ENCODE assay signal across 17 cellular contexts in the genomic region with DNA sequence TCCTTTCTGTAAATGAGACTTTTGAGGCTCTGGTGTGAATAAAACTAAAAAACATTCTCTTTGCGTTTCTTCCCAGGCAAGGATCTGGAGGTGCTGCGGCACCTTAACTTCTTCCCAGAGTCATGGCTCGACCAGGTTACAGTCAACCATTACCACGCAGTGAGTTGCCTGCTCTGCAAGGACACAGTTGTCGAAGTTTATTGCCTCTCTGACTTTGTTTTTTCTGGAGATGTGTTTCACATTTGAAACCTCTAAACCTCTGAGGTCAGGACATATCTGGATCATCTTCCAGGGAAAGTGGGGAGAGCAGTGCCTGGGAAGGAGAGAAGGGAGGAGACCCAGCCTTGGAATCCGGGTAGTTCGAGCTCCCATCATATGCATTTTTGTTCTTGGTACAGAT. TPM values are rescaled to one million over a fixed set of nuclear protein-coding genes. Genes with fewer than 3 reads are reported as not detected.
DNase-seq lines count a peak whose midpoint lies in the region; ATAC-seq and TF ChIP-seq lines count a peak whose summit lies in the region.
"Had no signal": no experiment of that assay in that cellular context is flagged by ENCODE, and none has a peak within 500 bp of the region (broad histone marks: within the 10 kb centered on the region; RNA-seq: fewer than 3 reads in every experiment).

No MANE protein-coding gene starts in this region.

- POLR2A ChIA-PET in T-cell (lab: Charles Lee), result interaction anchor here in 1 of 2 donors (0.5 kb wide), 1 partner anchor 111 kb away, joined by 3 read pairs; no protein-coding TSS in a partner anchor

- H3K4me1 ChIP-seq in hepatocyte (ENCODE audit: insufficient read depth), result no peaks in the 10 kb centered on the region
- no peaks in the 10 kb centered on the region for H3K4me1 ChIP-seq in neural progenitor cell
- H3K4me1 ChIP-seq in adrenal gland (replicated peaks in 1 of 2), result no peaks in the 10 kb centered on the region

- H3K9ac ChIP-seq in neural progenitor cell, result no peak overlapping the region
- H3K9ac ChIP-seq: KMS-11 had no signal

- TF ChIP-seq POLR2A in adrenal gland (IDR thresholded peaks at IDR 0.05), result no peak

- H3K4me2 ChIP-seq in hepatocyte (peak overlapping the region; percentile 45), neural progenitor cell (no peak overlapping the region)
- H3K4me2 ChIP-seq: KMS-11, PC-9 had no signal

- H4K20me1 ChIP-seq in hepatocyte (ENCODE audit: insufficient read depth, poor library complexity, severe bottlenecking) (no peaks in the 10 kb centered on the region), neural progenitor cell (ENCODE audit: low read depth) (no peaks in the 10 kb centered on the region)

- H3F3A ChIP-seq in neural progenitor cell (ENCODE audit: low read depth), result no peaks in the 10 kb centered on the region

- H3K27me3 ChIP-seq in hepatocyte, result no peaks in the 10 kb centered on the region
- no peaks in the 10 kb centered on the region for H3K27me3 ChIP-seq in neural progenitor cell
- peaks cover 14% of the 10 kb centered on the region for H3K27me3 ChIP-seq in adrenal gland

- H3K36me3 Mint-ChIP-seq in neural progenitor cell (no peaks in the 10 kb centered on the region), T-cell (no peaks in the 10 kb centered on the region)
- H3K36me3 Mint-ChIP-seq: CD4-positive, CD25-positive, alpha-beta regulatory T cell had no signal

- 79% methylated on average over 7 of the region's 7 CpGs for WGBS in hepatocyte (ENCODE audit: low lambda C conversion rate, missing lambda C conversion rate)
- WGBS in adrenal gland, 4 donors, result 64 to 69% (median 67%) methylated on average over 7 of the region's 7 CpGs

- intact Hi-C loops in adrenal gland (cut with DNase I), result no loop called here

- H2AFZ ChIP-seq in hepatocyte (peak overlapping the region; percentile 29), neural progenitor cell (replicated peaks) (no peak overlapping the region)
- H2AFZ ChIP-seq: PC-9 had no signal

- TF ChIP-seq CTCF in hepatocyte (IDR thresholded peaks at IDR 0.05; ENCODE audit: poor library complexity), result no peak
- TF ChIP-seq CTCF in neural progenitor cell (IDR thresholded peaks at IDR 0.05), result no peak
- TF ChIP-seq CTCF in adrenal gland (IDR thresholded peaks at IDR 0.05), result no peak

- no peak overlapping the region for H3K4me3 ChIP-seq in hepatocyte
- no peak overlapping the region for H3K4me3 ChIP-seq in neural progenitor cell
- no peak overlapping the region for H3K4me3 ChIP-seq in adrenal gland
- H3K4me3 ChIP-seq: PC-9 had no signal

- peak overlapping the region; percentile 92 for H3K27ac ChIP-seq in angular gyrus (ENCODE audit: low read depth, low read length)
- peak overlapping the region; percentile 53 for H3K27ac ChIP-seq in hepatocyte
- H3K27ac ChIP-seq in neural progenitor cell, result no peak overlapping the region
- no peak overlapping the region for H3K27ac ChIP-seq in adrenal gland
- H3K27ac ChIP-seq: KMS-11, PC-9 had no signal

- H3K36me3 ChIP-seq in hepatocyte (replicated peaks; ENCODE audit: insufficient read depth, low read depth) (no peaks in the 10 kb centered on the region), neural progenitor cell (no peaks in the 10 kb centered on the region), adrenal gland (replicated peaks in 1 of 2) (no peaks in the 10 kb centered on the region)

- no peaks in the 10 kb centered on the region for H3K79me2 ChIP-seq in hepatocyte
- H3K79me2 ChIP-seq in neural progenitor cell (ENCODE audit: low read depth), result no peaks in the 10 kb centered on the region

- no peak for DNase-seq in hepatocyte (ENCODE audit: low spot score)
- DNase-seq in neural progenitor cell (ENCODE audit: low spot score), result no peak
- no peak for DNase-seq in adrenal gland
- no peak for DNase-seq in T-cell
- no peak for DNase-seq in COLO829 (ENCODE audit: low spot score)
- no peak for DNase-seq in kidney glomerular epithelial cell (lab: John Stamatoyannopoulos, UW)
- DNase-seq: CD4-positive, CD25-positive, alpha-beta regulatory T cell; DMS79 treated with DMSO at 0.1 percent for 48 hours; GOT3; NCI-H1048; NCI-H2081 treated with DMSO at 0.1 percent for 48 hours; NCI-H510A; NCI-H774; PC-9 had no signal

- H3K9me3 Mint-ChIP-seq in neural progenitor cell, result no peaks in the 10 kb centered on the region
- H3K9me3 Mint-ChIP-seq in T-cell, result no peaks in the 10 kb centered on the region

- ATAC-seq in T-cell (replicated peaks in 1 of 4), result no peak

- H3K4me3 Mint-ChIP-seq in neural progenitor cell (no peak overlapping the region), T-cell (no peak overlapping the region)
- H3K4me3 Mint-ChIP-seq: B cell; CD4-positive, CD25-positive, alpha-beta regulatory T cell had no signal

- peaks cover 9% of the 10 kb centered on the region for H3K4me1 Mint-ChIP-seq in neural progenitor cell
- H3K4me1 Mint-ChIP-seq in T-cell, result no peaks in the 10 kb centered on the region
- H3K4me1 Mint-ChIP-seq: CD4-positive, CD25-positive, alpha-beta regulatory T cell had no signal

- CTCF ChIA-PET in T-cell (lab: Charles Lee), result interaction anchor here in 1 of 2 donors (0.5 kb wide), 1 partner anchor 14 kb away, joined by 6 read pairs; no protein-coding TSS in a partner anchor

- H3K9me3 ChIP-seq in hepatocyte (ENCODE audit: low read depth), result no peaks in the 10 kb centered on the region
- H3K9me3 ChIP-seq in neural progenitor cell (ENCODE audit: low read depth), result no peaks in the 10 kb centered on the region
- H3K9me3 ChIP-seq in adrenal gland (replicated peaks in 1 of 3), result no peaks in the 10 kb centered on the region

- H3K27ac Mint-ChIP-seq in neural progenitor cell (peak overlapping the region; percentile 17), T-cell (no peak overlapping the region)
- H3K27ac Mint-ChIP-seq: B cell had no signal

- H3K9me2 ChIP-seq in hepatocyte (replicated peaks; ENCODE audit: insufficient read depth), result no peaks in the 10 kb centered on the region

- H3K27me3 Mint-ChIP-seq in neural progenitor cell (ENCODE audit: insufficient read depth, low read depth), result peaks cover 3% of the 10 kb centered on the region
- peaks cover 20 to 22% of the 10 kb centered on the region in 2 donors for H3K27me3 Mint-ChIP-seq in T-cell

RNA-seq across cellular contexts. Expression of a gene that starts 43.4 kb away (rescaled TPM):
- total RNA-seq in hepatocyte (60.9 and 62.6 TPM in 2 replicates), neural progenitor cell (ENCODE audit: low replicate concordance) (70.2 and 79.1 TPM in 2 replicates), adrenal gland (10 to 100 TPM in 7 of 8 donors, 1 to 10 TPM in 1; 9.3 to 22.3 (median 15.4) TPM), T-cell (10 to 100 TPM; 36.8 to 58.6 (median 40.5) TPM)
- polyA plus RNA-seq in hepatocyte (54.0 and 60.2 TPM in 2 replicates), adrenal gland (10 to 100 TPM in 2 of 3 donors, 1 to 10 TPM in 1; 8.3 to 12.8 (median 12.0) TPM)

Comparison
In these comparisons a context has a peak if more than half of its experiments do, and no peak if none do; other contexts are left out.
1. H3K27ac ChIP-seq: peak in angular gyrus (single experiment) and hepatocyte (single experiment); none in neural progenitor cell (single experiment) and adrenal gland (0 of 5).